ENCODE assay signal across 19 cellular contexts in the genomic region with DNA sequence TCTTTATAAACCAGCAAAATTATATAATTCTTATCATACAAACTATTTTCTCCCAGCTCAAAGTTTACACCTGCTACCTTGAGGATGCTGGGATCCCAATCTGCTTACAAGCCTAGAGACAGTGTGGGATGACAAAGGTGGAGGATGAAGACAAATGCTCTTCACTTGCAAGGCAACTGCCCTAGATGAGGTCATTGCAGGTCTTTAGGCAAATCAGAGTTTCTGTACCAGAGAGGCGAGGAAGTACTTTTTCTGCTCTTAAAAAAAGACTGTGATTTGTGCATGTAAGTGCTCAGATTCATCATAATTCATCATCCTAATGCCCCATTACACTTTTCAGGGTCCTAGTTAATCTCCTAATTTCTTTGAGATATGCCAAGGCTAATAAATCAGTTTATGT.
"Had no signal": no experiment of that assay in that cellular context is flagged by ENCODE, and none has a peak within 500 bp of the region (broad histone marks: within the 10 kb centered on the region; RNA-seq: fewer than 3 reads in every experiment).

No MANE protein-coding gene starts in this region.

- DNase-seq: effector memory CD8-positive, alpha-beta T cell; gastrocnemius medialis; heart right ventricle; hypothalamus; left ventricle myocardium inferior; lower lobe of right lung; natural killer cell; occipital lobe; pancreas; right cardiac atrium; small intestine; stimulated activated CD4-positive, alpha-beta T cell treated with anti-CD3 and anti-CD28 coated beads, Interleukin-12 subunit alpha, Interleukin-12 subunit beta, amount 100 ng/mL, for 4 hours; stimulated activated naive CD4-positive, alpha-beta T cell; stomach; substantia nigra; transverse colon had no signal

- H3K9me3 ChIP-seq: esophagus muscularis mucosa, gastrocnemius medialis, left ventricle myocardium inferior, lower lobe of right lung, pancreas, stomach, thoracic aorta, transverse colon had no signal

- H3K27me3 ChIP-seq: esophagus muscularis mucosa, gastrocnemius medialis, heart right ventricle, pancreas, stomach, transverse colon had no signal

- H3K36me3 ChIP-seq: esophagus muscularis mucosa, gastrocnemius medialis, heart right ventricle, left ventricle myocardium inferior, lower lobe of right lung, pancreas, stomach, thoracic aorta, transverse colon had no signal

- H3K4me1 ChIP-seq: esophagus muscularis mucosa, gastrocnemius medialis, heart right ventricle, left ventricle myocardium inferior, lower lobe of right lung, pancreas, stomach, transverse colon had no signal

- H3K27ac ChIP-seq: epithelial cell of prostate, esophagus muscularis mucosa, gastrocnemius medialis, heart right ventricle, left ventricle myocardium inferior, lower lobe of right lung, pancreas, stomach, thoracic aorta, transverse colon had no signal

- H3K4me3 ChIP-seq: esophagus muscularis mucosa, gastrocnemius medialis, heart right ventricle, left ventricle myocardium inferior, lower lobe of right lung, pancreas, stomach, thoracic aorta, transverse colon had no signal

- ATAC-seq: effector memory CD8-positive, alpha-beta T cell; gastrocnemius medialis; heart right ventricle; lower lobe of right lung; natural killer cell; pancreas; right cardiac atrium had no signal
